Comparison of ENCODE assay signal across 28 cellular contexts in the genomic region with DNA sequence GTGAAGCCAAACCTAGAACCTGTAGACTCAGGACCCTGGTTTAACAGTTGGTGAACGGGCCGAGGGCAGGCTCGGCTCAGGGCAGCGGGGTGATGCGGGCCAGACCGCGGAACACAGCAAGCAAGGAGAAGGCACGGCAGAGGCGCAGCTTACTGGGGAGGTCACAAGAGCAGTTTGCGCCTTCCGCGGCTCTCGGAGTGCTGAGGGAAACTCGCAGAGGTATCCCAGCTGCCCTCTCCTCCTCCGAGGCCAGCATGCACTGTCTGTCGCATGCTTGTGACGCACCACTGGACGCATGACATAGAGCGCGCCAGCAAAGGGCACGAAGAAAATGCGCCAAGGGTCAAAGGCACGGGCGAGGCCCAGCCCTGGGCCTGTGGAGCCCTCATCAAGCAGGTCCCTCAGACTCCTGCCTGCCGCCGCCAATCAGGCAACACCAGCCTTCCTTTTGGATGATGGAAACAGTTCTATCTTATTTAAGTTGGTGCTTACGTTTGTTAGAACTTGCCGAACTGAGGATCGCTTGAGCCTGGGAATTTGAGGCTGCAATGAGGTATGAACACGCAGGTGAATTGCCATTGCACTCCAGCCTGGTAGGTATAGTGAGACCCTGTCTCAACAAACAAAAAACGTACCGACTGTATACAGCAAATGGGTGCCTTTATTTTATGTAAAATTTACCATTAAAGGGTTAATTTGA.
DNase-seq lines count a peak whose midpoint lies in the region; ATAC-seq, FAIRE-seq and TF ChIP-seq lines count a peak whose summit lies in the region.
"Had no signal": no experiment of that assay in that cellular context is flagged by ENCODE, and none has a peak within 500 bp of the region (broad histone marks: within the 10 kb centered on the region; RNA-seq: fewer than 3 reads in every experiment).

No MANE protein-coding gene starts in this region.

- H3K9me3 ChIP-seq in K562 (replicated peaks; ENCODE audit: control insufficient read depth, insufficient read depth, low read depth, low read length) = no peaks in the 10 kb centered on the region; the same call in none of the 2 replicates
- H3K9me3 ChIP-seq in kidney (ENCODE audit: control insufficient read depth in 1 of 2, low read length in 2 of 2) = no peaks in the 10 kb centered on the region
- no peaks in the 10 kb centered on the region for H3K9me3 ChIP-seq in upper lobe of left lung
- H3K9me3 ChIP-seq: BE2C had no signal

- H2AFZ ChIP-seq in K562 (ENCODE audit: low read depth, low read length) = no peak overlapping the region; the same call in 1 of the 2 replicates

- H3K9ac ChIP-seq in K562 (ENCODE audit: insufficient read depth in 1 of 2, low read depth in 2 of 2, low read length in 2 of 2) (no peak overlapping the region), kidney (ENCODE audit: low read length in 2 of 2) (no peak overlapping the region)
- H3K9ac ChIP-seq: BLaER1 had no signal

- FAIRE-seq in K562 (lab: Jason Lieb, UNC) = no peak
- no peak for FAIRE-seq in kidney (lab: Jason Lieb, UNC)
- FAIRE-seq: A204.1, GM12891, GM19239 had no signal

- no peaks in the 10 kb centered on the region for H3K36me3 Mint-ChIP-seq in stimulated activated effector memory CD8-positive, alpha-beta T cell treated with anti-CD3 and anti-CD28 coated beads, Interleukin-12 subunit alpha, Interleukin-12 subunit beta, amount 100 ng/mL, for 72 hours
- peaks cover 7% of the 10 kb centered on the region for H3K36me3 Mint-ChIP-seq in natural killer cell treated with Interleukin-12 subunit alpha and Interleukin-12 subunit beta and Interleukin-15 and Interleukin-18, amount 100 ng/mL, for 72 hours
- H3K36me3 Mint-ChIP-seq: CD14-positive monocyte; CD4-positive, alpha-beta memory T cell; CD4-positive, CD25-positive, alpha-beta regulatory T cell had no signal

- H3K4me3 ChIP-seq in K562 (no peak overlapping the region), kidney (ENCODE audit: low read length in 2 of 2) (no peak overlapping the region), upper lobe of left lung (no peak overlapping the region)
- H3K4me3 ChIP-seq: BLaER1 had no signal

- intact Hi-C loops in K562 (cut with micrococcal nuclease) (no loop called here), kidney (cut with DNase I) (no loop called here)

- TF ChIP-seq EP300 in K562 (IDR thresholded peaks at IDR 0.05; ENCODE audit: low read length) (no peak), upper lobe of left lung (IDR thresholded peaks at IDR 0.05) (no peak)

- H3K9me1 ChIP-seq in K562 (ENCODE audit: control insufficient read depth, insufficient read depth, low read length) = no peaks in the 10 kb centered on the region

- H3K27ac ChIP-seq in K562 (ENCODE audit: extremely low read depth, low read depth, low read length) (no peak overlapping the region), kidney (ENCODE audit: low read depth in 2 of 2, low read length in 2 of 2) (no peak overlapping the region), upper lobe of left lung (no peak overlapping the region)
- H3K27ac ChIP-seq: BLaER1 had no signal

- H3K9me3 Mint-ChIP-seq in stimulated activated effector memory CD8-positive, alpha-beta T cell treated with anti-CD3 and anti-CD28 coated beads, Interleukin-12 subunit alpha, Interleukin-12 subunit beta, amount 100 ng/mL, for 72 hours = peaks cover 14% of the 10 kb centered on the region
- H3K9me3 Mint-ChIP-seq in natural killer cell treated with Interleukin-12 subunit alpha and Interleukin-12 subunit beta and Interleukin-15 and Interleukin-18, amount 100 ng/mL, for 72 hours = peaks cover 21% of the 10 kb centered on the region

- H3K4me3 Mint-ChIP-seq in stimulated activated effector memory CD8-positive, alpha-beta T cell treated with anti-CD3 and anti-CD28 coated beads, Interleukin-12 subunit alpha, Interleukin-12 subunit beta, amount 100 ng/mL, for 72 hours = no peak overlapping the region
- no peak overlapping the region for H3K4me3 Mint-ChIP-seq in natural killer cell treated with Interleukin-12 subunit alpha and Interleukin-12 subunit beta and Interleukin-15 and Interleukin-18, amount 100 ng/mL, for 72 hours
- H3K4me3 Mint-ChIP-seq: CD14-positive monocyte; CD4-positive, alpha-beta memory T cell; CD8-positive, alpha-beta memory T cell had no signal

- H3K4me2 ChIP-seq in K562 (ENCODE audit: insufficient read depth, low read length) = peak overlapping the region; percentile 7; the same call in 1 of the 2 replicates
- H3K4me2 ChIP-seq: BLaER1 had no signal

- no peaks in the 10 kb centered on the region for H3K4me1 Mint-ChIP-seq in stimulated activated effector memory CD8-positive, alpha-beta T cell treated with anti-CD3 and anti-CD28 coated beads, Interleukin-12 subunit alpha, Interleukin-12 subunit beta, amount 100 ng/mL, for 72 hours
- no peaks in the 10 kb centered on the region for H3K4me1 Mint-ChIP-seq in natural killer cell treated with Interleukin-12 subunit alpha and Interleukin-12 subunit beta and Interleukin-15 and Interleukin-18, amount 100 ng/mL, for 72 hours (ENCODE audit: low read depth in 2 of 2)
- H3K4me1 Mint-ChIP-seq: CD14-positive monocyte; CD4-positive, alpha-beta memory T cell; CD4-positive, CD25-positive, alpha-beta regulatory T cell; CD8-positive, alpha-beta memory T cell had no signal

- no peak overlapping the region for H3K27ac Mint-ChIP-seq in stimulated activated effector memory CD8-positive, alpha-beta T cell treated with anti-CD3 and anti-CD28 coated beads, Interleukin-12 subunit alpha, Interleukin-12 subunit beta, amount 100 ng/mL, for 72 hours
- H3K27ac Mint-ChIP-seq in natural killer cell treated with Interleukin-12 subunit alpha and Interleukin-12 subunit beta and Interleukin-15 and Interleukin-18, amount 100 ng/mL, for 72 hours = no peak overlapping the region
- H3K27ac Mint-ChIP-seq: CD14-positive monocyte; CD4-positive, alpha-beta memory T cell; CD4-positive, CD25-positive, alpha-beta regulatory T cell; CD8-positive, alpha-beta memory T cell had no signal

- H3K4me1 ChIP-seq in K562 (replicated peaks in 1 of 2; ENCODE audit: control insufficient read depth in 2 of 2, insufficient read depth in 2 of 2, low read length in 2 of 2) = peaks cover 0 to 5% of the 10 kb centered on the region in 2 experiments; a peak in 1 of 5 replicates
- H3K4me1 ChIP-seq in kidney (ENCODE audit: control insufficient read depth in 1 of 2, insufficient read depth in 1 of 2, low read depth in 1 of 2, low read length in 2 of 2) = no peaks in the 10 kb centered on the region
- no peaks in the 10 kb centered on the region for H3K4me1 ChIP-seq in upper lobe of left lung
- H3K4me1 ChIP-seq: BLaER1 had no signal

- ATAC-seq in K562 (no peak), upper lobe of left lung (ENCODE audit: low FRiP score in 2 of 2) (peak; percentile 32 to 61)
- no peak for ATAC-seq in stimulated activated effector memory CD8-positive, alpha-beta T cell treated with anti-CD3 and anti-CD28 coated beads, Interleukin-12 subunit alpha, Interleukin-12 subunit beta, amount 100 ng/mL, for 72 hours
- ATAC-seq in natural killer cell treated with Interleukin-12 subunit alpha and Interleukin-12 subunit beta and Interleukin-15 and Interleukin-18, amount 100 ng/mL, for 72 hours = no peak

- H3K27me3 ChIP-seq in K562 (ENCODE audit: control insufficient read depth in 2 of 2, insufficient read depth in 2 of 2, low read length in 2 of 2) = no peaks in the 10 kb centered on the region
- no peaks in the 10 kb centered on the region for H3K27me3 ChIP-seq in upper lobe of left lung
- H3K27me3 ChIP-seq: BE2C, BLaER1 had no signal

- in situ Hi-C loops in K562 (cut with MboI) = no loop called here

- BruUV-seq in K562 (replicated peaks; lab: Mats Ljungman, UMichigan) = no TSS peak

- CTCF ChIA-PET in K562 (lab: Yijun Ruan, JAX; ENCODE audit: low intra/inter-chr PET ratio) = no interaction called here

- H3K36me3 ChIP-seq in K562 (ENCODE audit: control insufficient read depth, insufficient read depth, low read length) (no peaks in the 10 kb centered on the region), kidney (ENCODE audit: control insufficient read depth in 1 of 2, insufficient read depth in 2 of 2, low read length in 2 of 2) (no peaks in the 10 kb centered on the region), upper lobe of left lung (no peaks in the 10 kb centered on the region)
- H3K36me3 ChIP-seq: BE2C, BLaER1 had no signal

- POLR2A ChIA-PET in K562 (lab: Yijun Ruan, JAX) = no interaction called here

- 3% methylated on average over 32 of the region's 32 CpGs for WGBS in K562 (ENCODE audit: insufficient coverage, low coverage, missing lambda C conversion rate)
- 97 to 98% methylated on average over 32 of the region's 32 CpGs for WGBS in upper lobe of left lung, 2 donors

- no peaks in the 10 kb centered on the region for H4K20me1 ChIP-seq in K562 (replicated peaks; ENCODE audit: control insufficient read depth, insufficient read depth, low read length)
- H4K20me1 ChIP-seq: BLaER1 had no signal

- DNase-seq in GDM1 (lab: John Stamatoyannopoulos, UW) (peak; percentile 0), K562 (ENCODE audit: extremely low read depth in 1 of 4, low spot score in 3 of 4) (peak in 1 of 4 experiments; percentile 18), kidney (peak; percentile 68), upper lobe of left lung (peak in 1 of 2 donors; percentile 52), germinal center (ENCODE audit: low spot score) (no peak), NOMO-1 treated with dmso at 0.1 percent for 144 hours (lab: John Stamatoyannopoulos, UW; ENCODE audit: unreplicated experiment) (no peak)
- no peak for DNase-seq in stimulated activated effector memory CD8-positive, alpha-beta T cell treated with anti-CD3 and anti-CD28 coated beads, Interleukin-12 subunit alpha, Interleukin-12 subunit beta, amount 100 ng/mL, for 72 hours (ENCODE audit: low spot score in 2 of 2)
- no peak for DNase-seq in natural killer cell treated with Interleukin-12 subunit alpha and Interleukin-12 subunit beta and Interleukin-15 and Interleukin-18, amount 100 ng/mL, for 72 hours (ENCODE audit: low spot score)
- DNase-seq: 8988T; ACHN; BE2C; C1 segment of cervical spinal cord; CD4-positive, alpha-beta memory T cell; CD4-positive, CD25-positive, alpha-beta regulatory T cell; CD8-positive, alpha-beta memory T cell; COR-L47; DMS 273 treated with DMSO at 0.1 percent for 48 hours; DMS153; DMS53; DMS79; DND-41; EL; GF-D8 had no signal

- no peaks in the 10 kb centered on the region for H3K79me2 ChIP-seq in K562 (ENCODE audit: control insufficient read depth, insufficient read depth, low read length)

- TF ChIP-seq POLR2A in K562 (conservative IDR thresholded peaks at IDR 0.05) (no peak), upper lobe of left lung (IDR thresholded peaks at IDR 0.05) (no peak)

- H3K27me3 Mint-ChIP-seq in natural killer cell treated with Interleukin-12 subunit alpha and Interleukin-12 subunit beta and Interleukin-15 and Interleukin-18, amount 100 ng/mL, for 72 hours = no peaks in the 10 kb centered on the region
- H3K27me3 Mint-ChIP-seq: CD4-positive, alpha-beta memory T cell; CD4-positive, CD25-positive, alpha-beta regulatory T cell had no signal

- TF ChIP-seq CTCF in K562 (IDR thresholded peaks at IDR 0.05 in 2 of 3, conservative IDR thresholded peaks at IDR 0.05 in 1 of 3; ENCODE audit: insufficient read depth in 2 of 3, low read depth in 1 of 3, low read length in 3 of 3) = no peak
- no peak for TF ChIP-seq CTCF in kidney (IDR thresholded peaks at IDR 0.05; ENCODE audit: borderline replicate concordance, extremely low read depth, insufficient read depth)
- TF ChIP-seq CTCF in upper lobe of left lung (IDR thresholded peaks at IDR 0.05) = no peak

- TF ChIP-seq RAD21 in K562 (CRISPR knock-in tag; conservative IDR thresholded peaks at IDR 0.05 in 1 of 2, IDR thresholded peaks at IDR 0.05 in 1 of 2) = no peak

Comparison
In these comparisons a context has a peak if more than half of its experiments do, and no peak if none do; other contexts are left out.
1. DNase-seq: peak in GDM1 (single experiment) and kidney (single experiment); none in germinal center (single experiment), stimulated activated effector memory CD8-positive, alpha-beta T cell treated with anti-CD3 and anti-CD28 coated beads, Interleukin-12 subunit alpha, Interleukin-12 subunit beta, amount 100 ng/mL, for 72 hours (0 of 2), NOMO-1 treated with dmso at 0.1 percent for 144 hours (single experiment) and natural killer cell treated with Interleukin-12 subunit alpha and Interleukin-12 subunit beta and Interleukin-15 and Interleukin-18, amount 100 ng/mL, for 72 hours (single experiment).
2. ATAC-seq: peak in upper lobe of left lung (2 of 2); none in K562 (single experiment), stimulated activated effector memory CD8-positive, alpha-beta T cell treated with anti-CD3 and anti-CD28 coated beads, Interleukin-12 subunit alpha, Interleukin-12 subunit beta, amount 100 ng/mL, for 72 hours (single experiment) and natural killer cell treated with Interleukin-12 subunit alpha and Interleukin-12 subunit beta and Interleukin-15 and Interleukin-18, amount 100 ng/mL, for 72 hours (0 of 2).